Comparison of ENCODE assay signal across 1 cellular context in the genomic region with DNA sequence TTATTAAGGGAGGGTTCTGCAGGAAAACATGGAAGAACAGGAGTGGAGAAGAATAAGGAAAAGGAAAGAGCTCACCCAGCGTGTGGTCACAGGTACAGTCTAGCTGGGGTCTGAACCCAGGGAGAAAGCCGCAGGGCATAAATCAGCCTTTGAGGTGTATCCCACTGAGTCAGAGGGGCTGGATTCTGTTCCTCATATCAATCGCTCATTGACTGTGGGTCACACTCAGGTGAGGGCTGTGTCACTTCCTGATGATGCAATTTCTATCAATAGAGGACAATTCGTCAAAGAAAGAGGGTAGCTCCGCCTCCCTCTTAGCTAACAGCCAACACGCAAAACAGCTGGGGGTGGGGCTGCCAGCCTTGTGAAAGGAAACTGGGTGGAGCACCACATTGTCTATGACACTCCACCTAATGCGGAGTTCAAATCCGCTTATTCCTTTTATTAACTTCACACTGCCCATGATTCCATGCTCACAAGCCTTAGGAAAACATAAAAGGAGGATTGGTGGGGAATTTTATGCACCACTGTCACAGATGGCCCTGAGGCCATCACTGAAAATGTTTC.
TF ChIP-seq lines count a peak whose summit lies in the region.

No MANE protein-coding gene starts in this region.

TF ChIP-seq in K562, 482 proteins besides CTCF, POLR2A, EP300 and RAD21 (continued from another document):
- TF ChIP-seq ARID4B (CRISPR knock-in tag; IDR thresholded peaks at IDR 0.05) (no peak), ZC3H8 (IDR thresholded peaks at IDR 0.05) (no peak), ZSCAN32 (CRISPR knock-in tag; IDR thresholded peaks at IDR 0.05) (peak; percentile 92), SOX6 (IDR thresholded peaks at IDR 0.05) (peak; percentile 84), CREM (IDR thresholded peaks at IDR 0.05; ENCODE audit: low read depth) (peak; percentile 85), HLTF (IDR thresholded peaks at IDR 0.05) (no peak), NUFIP1 (IDR thresholded peaks at IDR 0.05; ENCODE audit: partially characterized antibody) (no peak), IRF2 (CRISPR knock-in tag; IDR thresholded peaks at IDR 0.05) (no peak), CLOCK (CRISPR knock-in tag; IDR thresholded peaks at IDR 0.05; ENCODE audit: borderline replicate concordance) (no peak), NFIC (IDR thresholded peaks at IDR 0.05) (no peak), CHD2 (IDR thresholded peaks at IDR 0.05; ENCODE audit: low read depth, low read length) (no peak), NR2C2 (CRISPR knock-in tag; IDR thresholded peaks at IDR 0.05) (no peak), NR2C2 (tag; IDR thresholded peaks at IDR 0.05) (peak; percentile 82), PTBP1 (IDR thresholded peaks at IDR 0.05; ENCODE audit: low read depth, low read length) (no peak)
- TF ChIP-seq, protein P1, sequence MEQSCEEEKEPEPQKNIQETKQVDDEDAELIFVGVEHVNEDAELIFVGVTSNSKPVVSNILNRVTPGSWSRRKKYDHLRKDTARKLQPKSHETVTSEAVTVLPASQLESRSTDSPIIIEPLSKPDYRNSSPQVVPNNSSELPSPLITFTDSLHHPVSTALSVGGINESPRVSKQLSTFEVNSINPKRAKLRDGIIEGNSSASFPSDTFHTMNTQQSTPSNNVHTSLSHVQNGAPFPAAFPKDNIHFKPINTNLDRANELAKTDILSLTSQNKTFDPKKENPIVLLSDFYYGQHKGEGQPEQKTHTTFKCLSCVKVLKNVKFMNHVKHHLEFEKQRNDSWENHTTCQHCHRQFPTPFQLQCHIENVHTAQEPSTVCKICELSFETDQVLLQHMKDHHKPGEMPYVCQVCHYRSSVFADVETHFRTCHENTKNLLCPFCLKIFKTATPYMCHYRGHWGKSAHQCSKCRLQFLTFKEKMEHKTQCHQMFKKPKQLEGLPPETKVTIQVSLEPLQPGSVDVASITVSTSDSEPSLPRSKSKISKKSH (CRISPR knock-in tag; IDR thresholded peaks at IDR 0.05): no peak
- TF ChIP-seq, protein P2, sequence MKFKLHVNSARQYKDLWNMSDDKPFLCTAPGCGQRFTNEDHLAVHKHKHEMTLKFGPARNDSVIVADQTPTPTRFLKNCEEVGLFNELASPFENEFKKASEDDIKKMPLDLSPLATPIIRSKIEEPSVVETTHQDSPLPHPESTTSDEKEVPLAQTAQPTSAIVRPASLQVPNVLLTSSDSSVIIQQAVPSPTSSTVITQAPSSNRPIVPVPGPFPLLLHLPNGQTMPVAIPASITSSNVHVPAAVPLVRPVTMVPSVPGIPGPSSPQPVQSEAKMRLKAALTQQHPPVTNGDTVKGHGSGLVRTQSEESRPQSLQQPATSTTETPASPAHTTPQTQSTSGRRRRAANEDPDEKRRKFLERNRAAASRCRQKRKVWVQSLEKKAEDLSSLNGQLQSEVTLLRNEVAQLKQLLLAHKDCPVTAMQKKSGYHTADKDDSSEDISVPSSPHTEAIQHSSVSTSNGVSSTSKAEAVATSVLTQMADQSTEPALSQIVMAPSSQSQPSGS (CRISPR knock-in tag; IDR thresholded peaks at IDR 0.05): no peak
- TF ChIP-seq, protein P3, sequence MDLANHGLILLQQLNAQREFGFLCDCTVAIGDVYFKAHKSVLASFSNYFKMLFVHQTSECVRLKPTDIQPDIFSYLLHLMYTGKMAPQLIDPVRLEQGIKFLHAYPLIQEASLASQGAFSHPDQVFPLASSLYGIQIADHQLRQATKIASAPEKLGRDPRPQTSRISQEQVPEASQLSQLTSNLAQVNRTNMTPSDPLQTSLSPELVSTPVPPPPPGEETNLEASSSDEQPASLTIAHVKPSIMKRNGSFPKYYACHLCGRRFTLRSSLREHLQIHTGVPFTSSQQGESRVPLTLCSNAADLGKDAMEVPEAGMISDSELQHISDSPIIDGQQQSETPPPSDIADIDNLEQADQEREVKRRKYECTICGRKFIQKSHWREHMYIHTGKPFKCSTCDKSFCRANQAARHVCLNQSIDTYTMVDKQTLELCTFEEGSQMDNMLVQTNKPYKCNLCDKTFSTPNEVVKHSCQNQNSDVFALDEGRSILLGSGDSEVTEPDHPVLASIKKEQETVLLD (IDR thresholded peaks at IDR 0.05): no peak
